ENCODE assay signal across 25 cellular contexts in the genomic region with DNA sequence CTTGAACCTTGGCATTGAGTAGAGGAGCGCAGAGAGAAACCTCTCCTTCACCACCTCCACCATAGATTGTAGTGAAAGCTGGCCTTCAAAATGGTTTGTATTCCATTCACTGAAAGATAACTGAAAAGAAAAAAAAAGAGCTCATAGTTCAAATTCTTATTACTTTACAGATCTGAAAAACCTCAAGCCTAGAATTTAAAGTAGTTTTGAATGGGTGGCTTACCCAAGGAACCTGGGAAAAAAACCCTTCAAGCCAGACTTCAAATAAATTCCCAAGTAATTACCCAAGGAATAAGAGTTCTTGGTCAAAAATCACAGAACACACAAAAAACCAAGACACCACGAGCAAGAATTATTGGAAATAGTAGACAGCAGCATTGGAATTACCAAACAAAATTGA.
"Had no signal": no experiment of that assay in that cellular context is flagged by ENCODE, and none has a peak within 500 bp of the region (broad histone marks: within the 10 kb centered on the region; RNA-seq: fewer than 3 reads in every experiment).

No MANE protein-coding gene starts in this region.

- DNase-seq: stimulated activated CD4-positive, alpha-beta T cell treated with anti-CD3 and anti-CD28 coated beads, Interleukin-2, amount 100 ng/mL, for 24 hours; stimulated activated CD4-positive, alpha-beta T cell treated with anti-CD3 and anti-CD28 coated beads, Interleukin-2, amount 100 ng/mL, for 48 hours; stimulated activated CD4-positive, alpha-beta T cell treated with anti-CD3 and anti-CD28 coated beads, Interleukin-4, amount 100 ng/mL, for 1 hour; stimulated activated CD4-positive, alpha-beta T cell treated with anti-CD3 and anti-CD28 coated beads, Interleukin-4, amount 100 ng/mL, for 24 hours; stimulated activated CD4-positive, alpha-beta T cell treated with anti-CD3 and anti-CD28 coated beads, Interleukin-4, amount 100 ng/mL, for 4 hours; stimulated activated CD8-positive, alpha-beta memory T cell treated with anti-CD3 and anti-CD28 coated beads, Interleukin-4, amount 100 ng/mL, for 48 hours; stimulated activated naive B cell treated with anti-CD40 and anti-IgM and Interleukin-4, amounts not matched to agents 10 μg/mL and 1 μg/mL and 100 μg/mL, for 72 hours; stimulated activated naive CD4-positive, alpha-beta T cell; stimulated activated naive CD4-positive, alpha-beta T cell treated with Interleukin-2 at 50 U/mL for 16 hours; stimulated activated naive CD8-positive, alpha-beta T cell treated with anti-CD3 and anti-CD28 coated beads, Interleukin-15, amount 100 ng/mL, for 72 hours; stimulated activated naive CD8-positive, alpha-beta T cell treated with anti-CD3 and anti-CD28 coated beads, Interleukin-15, Interleukin-2, amounts not matched to agents 100 U/mL and 50 U/mL, for 24 hours; stomach; substantia nigra; testis; thyroid gland; tibial artery; transverse colon; upper lobe of right lung; uterus had no signal

- H3K27me3 ChIP-seq: testis, thyroid gland, tibial nerve, uterus, vagina had no signal

- H3K4me3 ChIP-seq: stomach, suprapubic skin, testis, thoracic aorta, thyroid gland, tibial artery, tibial nerve, transverse colon, upper lobe of right lung, uterus, vagina had no signal

- H3K4me1 ChIP-seq: stomach, suprapubic skin, testis, thyroid gland, tibial artery, tibial nerve, transverse colon, upper lobe of right lung, uterus, vagina had no signal

- ATAC-seq: stimulated activated effector memory CD8-positive, alpha-beta T cell treated with anti-CD3 and anti-CD28 coated beads, Interleukin-12 subunit alpha, Interleukin-12 subunit beta, amount 100 ng/mL, for 72 hours; stimulated activated memory B cell treated with anti-CD40 and anti-IgM and Interleukin-4, amounts not matched to agents 10 μg/mL and 1 μg/mL and 100 μg/mL, for 72 hours; stimulated activated naive B cell treated with anti-CD40 and anti-IgM and Interleukin-4, amounts not matched to agents 10 μg/mL and 1 μg/mL and 100 μg/mL, for 72 hours; stimulated activated naive CD8-positive, alpha-beta T cell treated with anti-CD3 and anti-CD28 coated beads, Interleukin-15, amount 100 ng/mL, for 72 hours; stimulated activated naive CD8-positive, alpha-beta T cell treated with anti-CD3 and anti-CD28 coated beads, Interleukin-15, Interleukin-2, amounts not matched to agents 100 U/mL and 50 U/mL, for 24 hours; upper lobe of right lung had no signal

- H3K27ac ChIP-seq: stomach, suprapubic skin, testis, thoracic aorta, thyroid gland, tibial artery, tibial nerve, transverse colon, upper lobe of right lung, uterus, vagina had no signal

- H3K9me3 ChIP-seq: stomach, suprapubic skin, testis, thoracic aorta, thyroid gland, tibial artery, tibial nerve, transverse colon, upper lobe of right lung, uterus, vagina had no signal

- H3K36me3 ChIP-seq: stomach, suprapubic skin, thoracic aorta, thyroid gland, tibial artery, tibial nerve, transverse colon, upper lobe of right lung, uterus, vagina had no signal
